In the genomic region with DNA sequence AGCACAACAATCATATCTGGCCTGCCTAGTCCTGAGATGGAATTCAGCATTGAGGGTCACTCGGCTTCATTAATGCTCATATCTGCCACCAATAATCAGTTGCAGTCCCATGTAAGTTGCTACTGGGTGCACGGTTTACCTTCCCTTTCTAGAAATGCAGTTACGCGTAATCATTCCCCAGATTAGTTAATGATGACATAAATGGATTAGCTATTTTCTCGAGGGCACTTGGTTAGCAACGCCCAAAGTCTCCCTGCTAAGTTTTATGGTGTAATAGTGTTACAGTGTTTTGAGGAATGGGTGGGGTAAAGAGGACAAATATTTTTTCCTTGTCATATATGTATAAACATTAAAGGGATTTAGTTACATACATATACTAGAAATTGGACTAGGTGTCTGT, we compare ENCODE assay signal across 20 cellular contexts.
"Had no signal": no experiment of that assay in that cellular context is flagged by ENCODE, and none has a peak within 500 bp of the region (broad histone marks: within the 10 kb centered on the region; RNA-seq: fewer than 3 reads in every experiment).

No MANE protein-coding gene starts in this region.

- ATAC-seq: esophagus mucosa; gastrocnemius medialis; left colon; naive thymus-derived CD4-positive, alpha-beta T cell had no signal

- H3K4me3 ChIP-seq: gastrocnemius medialis, right atrium auricular region, sigmoid colon, skin epidermis, stomach, thoracic aorta, transverse colon had no signal

- DNase-seq: effector memory CD4-positive, alpha-beta T cell; gastrocnemius medialis; glutamatergic neuron; immature natural killer cell; left colon; naive thymus-derived CD4-positive, alpha-beta T cell; posterior cingulate gyrus; sigmoid colon; stimulated activated CD4-positive, alpha-beta T cell treated with anti-CD3 and anti-CD28 coated beads, Interleukin-12 subunit alpha, Interleukin-12 subunit beta, amount 100 ng/mL, for 4 hours; stimulated activated naive CD4-positive, alpha-beta T cell; stomach; substantia nigra; transverse colon had no signal

- H3K4me1 Mint-ChIP-seq: immature natural killer cell; naive thymus-derived CD4-positive, alpha-beta T cell had no signal

- H3K27me3 Mint-ChIP-seq: naive thymus-derived CD4-positive, alpha-beta T cell had no signal

- FAIRE-seq: endometrium, keratinocyte had no signal

- H3K27me3 ChIP-seq: gastrocnemius medialis, neutrophil, right atrium auricular region, sigmoid colon, stomach, transverse colon had no signal

- H3K27ac Mint-ChIP-seq: immature natural killer cell; naive thymus-derived CD4-positive, alpha-beta T cell had no signal

- H3K27ac ChIP-seq: gastrocnemius medialis, neutrophil, right atrium auricular region, skin epidermis, stomach, thoracic aorta, transverse colon had no signal

- H3K36me3 Mint-ChIP-seq: immature natural killer cell; naive thymus-derived CD4-positive, alpha-beta T cell had no signal

- H3K9me3 ChIP-seq: gastrocnemius medialis, neutrophil, right atrium auricular region, sigmoid colon, stomach, thoracic aorta, transverse colon had no signal

- H3K4me1 ChIP-seq: gastrocnemius medialis, right atrium auricular region, stomach, transverse colon had no signal

- H3K4me3 Mint-ChIP-seq: immature natural killer cell; naive thymus-derived CD4-positive, alpha-beta T cell had no signal

- H3K36me3 ChIP-seq: gastrocnemius medialis, neutrophil, right atrium auricular region, sigmoid colon, stomach, thoracic aorta, transverse colon had no signal
